24 cellular contexts compared by ENCODE assay signal in genomic region chr6:99818161-99818560, GRCh38.
"Had no signal": no experiment of that assay in that cellular context is flagged by ENCODE, and none has a peak within 500 bp of the region (broad histone marks: within the 10 kb centered on the region; RNA-seq: fewer than 3 reads in every experiment).

No MANE protein-coding gene starts in this region.

- H3K9me3 Mint-ChIP-seq: dendritic cell treated with granulocyte-macrophage colony-stimulating factor and Interleukin-4, amounts not matched to agents 40 ng/mL and 50 ng/mL, for 4 days; effector memory CD8-positive, alpha-beta T cell; endodermal cell had no signal

- H3K4me3 ChIP-seq: colonic mucosa, coronary artery, dorsolateral prefrontal cortex, esophagus muscularis mucosa, esophagus squamous epithelium, gastrocnemius medialis, gastroesophageal sphincter, heart left ventricle, heart right ventricle had no signal

- H3K4me1 ChIP-seq: colonic mucosa, esophagus muscularis mucosa, gastrocnemius medialis, gastroesophageal sphincter, heart right ventricle had no signal

- H3K27ac Mint-ChIP-seq: dendritic cell treated with granulocyte-macrophage colony-stimulating factor and Interleukin-4, amounts not matched to agents 40 ng/mL and 50 ng/mL, for 4 days; effector memory CD8-positive, alpha-beta T cell; endodermal cell had no signal

- H3K27ac ChIP-seq: colonic mucosa, coronary artery, dorsolateral prefrontal cortex, epithelial cell of prostate, esophagus muscularis mucosa, esophagus squamous epithelium, foreskin keratinocyte, gastrocnemius medialis, gastroesophageal sphincter, heart left ventricle, heart right ventricle had no signal

- DNase-seq: colonic mucosa; cortex of kidney; dermis blood vessel endothelial cell; dorsolateral prefrontal cortex; effector CD4-positive, alpha-beta T cell; effector CD8-positive, alpha-beta T cell; effector memory CD4-positive, alpha-beta T cell; effector memory CD8-positive, alpha-beta T cell; endodermal cell; erythroblast; esophagus squamous epithelium; foreskin fibroblast; foreskin keratinocyte; foreskin melanocyte; gastrocnemius medialis; glutamatergic neuron; head of caudate nucleus; heart left ventricle; heart right ventricle had no signal

- H3K4me3 Mint-ChIP-seq: dendritic cell treated with granulocyte-macrophage colony-stimulating factor and Interleukin-4, amounts not matched to agents 40 ng/mL and 50 ng/mL, for 4 days; effector memory CD8-positive, alpha-beta T cell; endodermal cell had no signal

- H3K27me3 ChIP-seq: colonic mucosa had no signal

- H3K36me3 ChIP-seq: colonic mucosa, esophagus muscularis mucosa, esophagus squamous epithelium, gastrocnemius medialis, gastroesophageal sphincter, heart left ventricle, heart right ventricle had no signal

- H3K9me3 ChIP-seq: colonic mucosa, esophagus muscularis mucosa, esophagus squamous epithelium, gastrocnemius medialis, gastroesophageal sphincter, heart left ventricle, heart right ventricle had no signal
